8 cellular contexts compared by ENCODE assay signal in genomic region chr3:169664034-169664820, GRCh38.
A peak's percentile ranks its signal among the peaks of the same experiment; 100 is the strongest.
DNase-seq lines count a peak whose midpoint lies in the region; ATAC-seq lines count a peak whose summit lies in the region.

No MANE protein-coding gene starts in this region.

- peaks cover 60% of the 10 kb centered on the region for H3K27me3 Mint-ChIP-seq in activated naive CD8-positive, alpha-beta T cell
- H3K27me3 Mint-ChIP-seq in stimulated activated memory B cell treated with anti-CD40 and anti-IgM and Interleukin-4, amounts not matched to agents 10 μg/mL and 1 μg/mL and 100 μg/mL, for 72 hours: peaks cover 96% of the 10 kb centered on the region

- H3K27ac Mint-ChIP-seq in activated naive CD8-positive, alpha-beta T cell: no peak overlapping the region
- H3K27ac Mint-ChIP-seq in stimulated activated memory B cell treated with anti-CD40 and anti-IgM and Interleukin-4, amounts not matched to agents 10 μg/mL and 1 μg/mL and 100 μg/mL, for 72 hours: no peak overlapping the region

- H3K36me3 Mint-ChIP-seq in activated naive CD8-positive, alpha-beta T cell: no peaks in the 10 kb centered on the region
- H3K36me3 Mint-ChIP-seq in stimulated activated memory B cell treated with anti-CD40 and anti-IgM and Interleukin-4, amounts not matched to agents 10 μg/mL and 1 μg/mL and 100 μg/mL, for 72 hours: peaks cover 12% of the 10 kb centered on the region

- peaks cover 5% of the 10 kb centered on the region for H3K9me3 Mint-ChIP-seq in activated naive CD8-positive, alpha-beta T cell (ENCODE audit: low read depth)
- H3K9me3 Mint-ChIP-seq in stimulated activated memory B cell treated with anti-CD40 and anti-IgM and Interleukin-4, amounts not matched to agents 10 μg/mL and 1 μg/mL and 100 μg/mL, for 72 hours: peaks cover 2% of the 10 kb centered on the region

- peak overlapping the region; percentile 83 for H3K4me3 Mint-ChIP-seq in activated naive CD8-positive, alpha-beta T cell
- H3K4me3 Mint-ChIP-seq in stimulated activated memory B cell treated with anti-CD40 and anti-IgM and Interleukin-4, amounts not matched to agents 10 μg/mL and 1 μg/mL and 100 μg/mL, for 72 hours: peak overlapping the region; percentile 31

- intact Hi-C loops in head of caudate nucleus (cut with DNase I): loop anchor here (10.0 kb wide), 1 partner anchor 619 kb away; no protein-coding TSS in a partner anchor

- ATAC-seq in stimulated activated memory B cell treated with anti-CD40 and anti-IgM and Interleukin-4, amounts not matched to agents 10 μg/mL and 1 μg/mL and 100 μg/mL, for 72 hours: no peak

- H3K9me3 ChIP-seq in iPS-18c (ENCODE audit: control insufficient read depth, insufficient read depth, low read length): no peaks in the 10 kb centered on the region

- peaks cover 52% of the 10 kb centered on the region for H3K4me1 Mint-ChIP-seq in activated naive CD8-positive, alpha-beta T cell (ENCODE audit: low read depth)
- H3K4me1 Mint-ChIP-seq in stimulated activated memory B cell treated with anti-CD40 and anti-IgM and Interleukin-4, amounts not matched to agents 10 μg/mL and 1 μg/mL and 100 μg/mL, for 72 hours: peaks cover 62% of the 10 kb centered on the region

- H3K4me3 ChIP-seq in iPS-18c (ENCODE audit: insufficient read depth, low read depth, low read length): peak overlapping the region; percentile 69

- DNase-seq in NCI-H2227 treated with DMSO at 0.1 percent for 48 hours (lab: John Stamatoyannopoulos, UW) (peak; percentile 14), NCI-H2227 (lab: John Stamatoyannopoulos, UW; ENCODE audit: unreplicated experiment) (no peak), HCEC 1CT (no peak), head of caudate nucleus (no peak)
- no peak for DNase-seq in stimulated activated CD4-positive, alpha-beta T cell treated with anti-CD3 and anti-CD28 coated beads, Interleukin-1b, Interleukin-23, amount 100 ng/mL, for 48 hours
